1 cellular context compared by ENCODE assay signal in the genomic region with DNA sequence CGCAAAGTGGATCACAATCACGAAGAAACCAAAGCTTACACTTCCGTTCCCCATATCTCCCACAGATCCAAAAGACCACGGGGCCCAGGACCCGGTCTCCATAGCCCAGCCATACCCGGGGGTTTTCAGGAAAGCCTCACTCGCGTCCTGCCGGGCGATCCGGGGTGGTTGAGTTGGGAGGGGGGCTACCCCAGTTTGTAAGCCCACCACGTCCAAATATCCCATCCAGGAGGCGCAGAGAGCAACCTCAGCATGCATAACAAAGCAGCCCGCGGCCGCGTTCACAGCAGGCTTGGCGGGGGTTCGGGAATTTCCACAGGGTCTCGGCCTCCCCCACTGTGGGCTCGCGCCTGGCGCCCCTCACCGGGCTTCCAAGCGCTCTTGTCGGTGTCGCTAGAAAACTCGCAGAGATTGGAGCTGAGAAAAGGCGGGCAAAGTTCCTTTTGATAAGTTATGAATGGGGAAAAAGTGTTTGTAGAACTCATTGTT.
TF ChIP-seq lines count a peak whose summit lies in the region.

No MANE protein-coding gene starts in this region.

TF ChIP-seq in HepG2, 621 proteins besides CTCF, POLR2A, EP300 and RAD21 (continued from another document and continues in another):
- TF ChIP-seq, protein P1, sequence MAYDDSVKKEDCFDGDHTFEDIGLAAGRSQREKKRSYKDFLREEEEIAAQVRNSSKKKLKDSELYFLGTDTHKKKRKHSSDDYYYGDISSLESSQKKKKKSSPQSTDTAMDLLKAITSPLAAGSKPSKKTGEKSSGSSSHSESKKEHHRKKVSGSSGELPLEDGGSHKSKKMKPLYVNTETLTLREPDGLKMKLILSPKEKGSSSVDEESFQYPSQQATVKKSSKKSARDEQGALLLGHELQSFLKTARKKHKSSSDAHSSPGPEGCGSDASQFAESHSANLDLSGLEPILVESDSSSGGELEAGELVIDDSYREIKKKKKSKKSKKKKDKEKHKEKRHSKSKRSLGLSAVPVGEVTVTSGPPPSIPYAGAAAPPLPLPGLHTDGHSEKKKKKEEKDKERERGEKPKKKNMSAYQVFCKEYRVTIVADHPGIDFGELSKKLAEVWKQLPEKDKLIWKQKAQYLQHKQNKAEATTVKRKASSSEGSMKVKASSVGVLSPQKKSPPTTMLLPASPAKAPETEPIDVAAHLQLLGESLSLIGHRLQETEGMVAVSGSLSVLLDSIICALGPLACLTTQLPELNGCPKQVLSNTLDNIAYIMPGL (CRISPR knock-in tag; IDR thresholded peaks at IDR 0.05; ENCODE audit: borderline replicate concordance in 1 of 2, low read depth in 1 of 2): 0 out of 4 replicates have a peak, but pooled peaks of 1 of the 2 experiments have one; percentile 31
- TF ChIP-seq SALL1 (CRISPR knock-in tag; IDR thresholded peaks at IDR 0.05): 0 out of 2 replicates have a peak, but pooled peaks have one; percentile 7
- TF ChIP-seq LCORL (IDR thresholded peaks at IDR 0.05): no peak
- TF ChIP-seq LCORL (CRISPR knock-in tag; IDR thresholded peaks at IDR 0.05): no peak
- TF ChIP-seq TEAD3 (CRISPR knock-in tag; optimal IDR thresholded peaks at IDR 0.05; ENCODE audit: borderline replicate concordance): no peak
- TF ChIP-seq SMARCE1 (IDR thresholded peaks at IDR 0.05; ENCODE audit: borderline replicate concordance): no peak
- TF ChIP-seq, protein P2, sequence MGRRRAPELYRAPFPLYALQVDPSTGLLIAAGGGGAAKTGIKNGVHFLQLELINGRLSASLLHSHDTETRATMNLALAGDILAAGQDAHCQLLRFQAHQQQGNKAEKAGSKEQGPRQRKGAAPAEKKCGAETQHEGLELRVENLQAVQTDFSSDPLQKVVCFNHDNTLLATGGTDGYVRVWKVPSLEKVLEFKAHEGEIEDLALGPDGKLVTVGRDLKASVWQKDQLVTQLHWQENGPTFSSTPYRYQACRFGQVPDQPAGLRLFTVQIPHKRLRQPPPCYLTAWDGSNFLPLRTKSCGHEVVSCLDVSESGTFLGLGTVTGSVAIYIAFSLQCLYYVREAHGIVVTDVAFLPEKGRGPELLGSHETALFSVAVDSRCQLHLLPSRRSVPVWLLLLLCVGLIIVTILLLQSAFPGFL (CRISPR knock-in tag; IDR thresholded peaks at IDR 0.05): no peak
- 0 out of 2 replicates have a peak, but pooled peaks have one; percentile 30 for TF ChIP-seq PRMT3 (CRISPR knock-in tag; IDR thresholded peaks at IDR 0.05; ENCODE audit: borderline replicate concordance, low read depth)
- TF ChIP-seq BCL6 (CRISPR knock-in tag; IDR thresholded peaks at IDR 0.05): no peak
- TF ChIP-seq ZNF879 (CRISPR knock-in tag; IDR thresholded peaks at IDR 0.05): no peak
- no peak for TF ChIP-seq ZNF33B (CRISPR knock-in tag; IDR thresholded peaks at IDR 0.05)
- no peak for TF ChIP-seq ZNF83 (CRISPR knock-in tag; IDR thresholded peaks at IDR 0.05; ENCODE audit: borderline replicate concordance)
- TF ChIP-seq FOXO1 (CRISPR knock-in tag; IDR thresholded peaks at IDR 0.05): no peak
- peak; percentile 63 for TF ChIP-seq POLR2G (IDR thresholded peaks at IDR 0.05; ENCODE audit: low read depth, low read length)
- TF ChIP-seq ZNF337 (CRISPR knock-in tag; IDR thresholded peaks at IDR 0.05; ENCODE audit: borderline replicate concordance, low read depth): no peak
- TF ChIP-seq, protein P3, sequence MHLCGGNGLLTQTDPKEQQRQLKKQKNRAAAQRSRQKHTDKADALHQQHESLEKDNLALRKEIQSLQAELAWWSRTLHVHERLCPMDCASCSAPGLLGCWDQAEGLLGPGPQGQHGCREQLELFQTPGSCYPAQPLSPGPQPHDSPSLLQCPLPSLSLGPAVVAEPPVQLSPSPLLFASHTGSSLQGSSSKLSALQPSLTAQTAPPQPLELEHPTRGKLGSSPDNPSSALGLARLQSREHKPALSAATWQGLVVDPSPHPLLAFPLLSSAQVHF (CRISPR knock-in tag; IDR thresholded peaks at IDR 0.05): no peak
- TF ChIP-seq IRF2 (CRISPR knock-in tag; IDR thresholded peaks at IDR 0.05): 0 out of 2 replicates have a peak, but pooled peaks have one; percentile 14
- no peak for TF ChIP-seq AKAP8 (CRISPR knock-in tag; IDR thresholded peaks at IDR 0.05)
- no peak for TF ChIP-seq NR2C2 (CRISPR knock-in tag; IDR thresholded peaks at IDR 0.05; ENCODE audit: borderline replicate concordance)
- TF ChIP-seq TBX2 (CRISPR knock-in tag; IDR thresholded peaks at IDR 0.05; ENCODE audit: borderline replicate concordance): peak; percentile 49; the same call in 1 of the 2 replicates
- TF ChIP-seq ZNF143 (CRISPR knock-in tag; IDR thresholded peaks at IDR 0.05): no peak
- no peak for TF ChIP-seq FLYWCH1 (CRISPR knock-in tag; IDR thresholded peaks at IDR 0.05)
- no peak for TF ChIP-seq ZEB1 (IDR thresholded peaks at IDR 0.05; ENCODE audit: insufficient replicate concordance, low read depth)
- no peak for TF ChIP-seq ZNF20 (CRISPR knock-in tag; IDR thresholded peaks at IDR 0.05)
- TF ChIP-seq, protein P4, sequence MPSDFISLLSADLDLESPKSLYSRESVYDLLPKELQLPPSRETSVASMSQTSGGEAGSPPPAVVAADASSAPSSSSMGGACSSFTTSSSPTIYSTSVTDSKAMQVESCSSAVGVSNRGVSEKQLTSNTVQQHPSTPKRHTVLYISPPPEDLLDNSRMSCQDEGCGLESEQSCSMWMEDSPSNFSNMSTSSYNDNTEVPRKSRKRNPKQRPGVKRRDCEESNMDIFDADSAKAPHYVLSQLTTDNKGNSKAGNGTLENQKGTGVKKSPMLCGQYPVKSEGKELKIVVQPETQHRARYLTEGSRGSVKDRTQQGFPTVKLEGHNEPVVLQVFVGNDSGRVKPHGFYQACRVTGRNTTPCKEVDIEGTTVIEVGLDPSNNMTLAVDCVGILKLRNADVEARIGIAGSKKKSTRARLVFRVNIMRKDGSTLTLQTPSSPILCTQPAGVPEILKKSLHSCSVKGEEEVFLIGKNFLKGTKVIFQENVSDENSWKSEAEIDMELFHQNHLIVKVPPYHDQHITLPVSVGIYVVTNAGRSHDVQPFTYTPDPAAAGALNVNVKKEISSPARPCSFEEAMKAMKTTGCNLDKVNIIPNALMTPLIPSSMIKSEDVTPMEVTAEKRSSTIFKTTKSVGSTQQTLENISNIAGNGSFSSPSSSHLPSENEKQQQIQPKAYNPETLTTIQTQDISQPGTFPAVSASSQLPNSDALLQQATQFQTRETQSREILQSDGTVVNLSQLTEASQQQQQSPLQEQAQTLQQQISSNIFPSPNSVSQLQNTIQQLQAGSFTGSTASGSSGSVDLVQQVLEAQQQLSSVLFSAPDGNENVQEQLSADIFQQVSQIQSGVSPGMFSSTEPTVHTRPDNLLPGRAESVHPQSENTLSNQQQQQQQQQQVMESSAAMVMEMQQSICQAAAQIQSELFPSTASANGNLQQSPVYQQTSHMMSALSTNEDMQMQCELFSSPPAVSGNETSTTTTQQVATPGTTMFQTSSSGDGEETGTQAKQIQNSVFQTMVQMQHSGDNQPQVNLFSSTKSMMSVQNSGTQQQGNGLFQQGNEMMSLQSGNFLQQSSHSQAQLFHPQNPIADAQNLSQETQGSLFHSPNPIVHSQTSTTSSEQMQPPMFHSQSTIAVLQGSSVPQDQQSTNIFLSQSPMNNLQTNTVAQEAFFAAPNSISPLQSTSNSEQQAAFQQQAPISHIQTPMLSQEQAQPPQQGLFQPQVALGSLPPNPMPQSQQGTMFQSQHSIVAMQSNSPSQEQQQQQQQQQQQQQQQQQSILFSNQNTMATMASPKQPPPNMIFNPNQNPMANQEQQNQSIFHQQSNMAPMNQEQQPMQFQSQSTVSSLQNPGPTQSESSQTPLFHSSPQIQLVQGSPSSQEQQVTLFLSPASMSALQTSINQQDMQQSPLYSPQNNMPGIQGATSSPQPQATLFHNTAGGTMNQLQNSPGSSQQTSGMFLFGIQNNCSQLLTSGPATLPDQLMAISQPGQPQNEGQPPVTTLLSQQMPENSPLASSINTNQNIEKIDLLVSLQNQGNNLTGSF (CRISPR knock-in tag; IDR thresholded peaks at IDR 0.05): no peak
- TF ChIP-seq, protein P5, sequence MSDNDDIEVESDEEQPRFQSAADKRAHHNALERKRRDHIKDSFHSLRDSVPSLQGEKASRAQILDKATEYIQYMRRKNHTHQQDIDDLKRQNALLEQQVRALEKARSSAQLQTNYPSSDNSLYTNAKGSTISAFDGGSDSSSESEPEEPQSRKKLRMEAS (IDR thresholded peaks at IDR 0.05): no peak
- TF ChIP-seq, protein P6, sequence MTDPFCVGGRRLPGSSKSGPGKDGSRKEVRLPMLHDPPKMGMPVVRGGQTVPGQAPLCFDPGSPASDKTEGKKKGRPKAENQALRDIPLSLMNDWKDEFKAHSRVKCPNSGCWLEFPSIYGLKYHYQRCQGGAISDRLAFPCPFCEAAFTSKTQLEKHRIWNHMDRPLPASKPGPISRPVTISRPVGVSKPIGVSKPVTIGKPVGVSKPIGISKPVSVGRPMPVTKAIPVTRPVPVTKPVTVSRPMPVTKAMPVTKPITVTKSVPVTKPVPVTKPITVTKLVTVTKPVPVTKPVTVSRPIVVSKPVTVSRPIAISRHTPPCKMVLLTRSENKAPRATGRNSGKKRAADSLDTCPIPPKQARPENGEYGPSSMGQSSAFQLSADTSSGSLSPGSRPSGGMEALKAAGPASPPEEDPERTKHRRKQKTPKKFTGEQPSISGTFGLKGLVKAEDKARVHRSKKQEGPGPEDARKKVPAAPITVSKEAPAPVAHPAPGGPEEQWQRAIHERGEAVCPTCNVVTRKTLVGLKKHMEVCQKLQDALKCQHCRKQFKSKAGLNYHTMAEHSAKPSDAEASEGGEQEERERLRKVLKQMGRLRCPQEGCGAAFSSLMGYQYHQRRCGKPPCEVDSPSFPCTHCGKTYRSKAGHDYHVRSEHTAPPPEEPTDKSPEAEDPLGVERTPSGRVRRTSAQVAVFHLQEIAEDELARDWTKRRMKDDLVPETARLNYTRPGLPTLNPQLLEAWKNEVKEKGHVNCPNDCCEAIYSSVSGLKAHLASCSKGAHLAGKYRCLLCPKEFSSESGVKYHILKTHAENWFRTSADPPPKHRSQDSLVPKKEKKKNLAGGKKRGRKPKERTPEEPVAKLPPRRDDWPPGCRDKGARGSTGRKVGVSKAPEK (CRISPR knock-in tag; IDR thresholded peaks at IDR 0.05; ENCODE audit: borderline replicate concordance): no peak
- TF ChIP-seq ZBTB7B (CRISPR knock-in tag; IDR thresholded peaks at IDR 0.05): peak; percentile 20
- 0 out of 2 replicates have a peak, but pooled peaks have one; percentile 64 for TF ChIP-seq ZFP82 (CRISPR knock-in tag; IDR thresholded peaks at IDR 0.05; ENCODE audit: borderline replicate concordance)
- TF ChIP-seq, protein P7, sequence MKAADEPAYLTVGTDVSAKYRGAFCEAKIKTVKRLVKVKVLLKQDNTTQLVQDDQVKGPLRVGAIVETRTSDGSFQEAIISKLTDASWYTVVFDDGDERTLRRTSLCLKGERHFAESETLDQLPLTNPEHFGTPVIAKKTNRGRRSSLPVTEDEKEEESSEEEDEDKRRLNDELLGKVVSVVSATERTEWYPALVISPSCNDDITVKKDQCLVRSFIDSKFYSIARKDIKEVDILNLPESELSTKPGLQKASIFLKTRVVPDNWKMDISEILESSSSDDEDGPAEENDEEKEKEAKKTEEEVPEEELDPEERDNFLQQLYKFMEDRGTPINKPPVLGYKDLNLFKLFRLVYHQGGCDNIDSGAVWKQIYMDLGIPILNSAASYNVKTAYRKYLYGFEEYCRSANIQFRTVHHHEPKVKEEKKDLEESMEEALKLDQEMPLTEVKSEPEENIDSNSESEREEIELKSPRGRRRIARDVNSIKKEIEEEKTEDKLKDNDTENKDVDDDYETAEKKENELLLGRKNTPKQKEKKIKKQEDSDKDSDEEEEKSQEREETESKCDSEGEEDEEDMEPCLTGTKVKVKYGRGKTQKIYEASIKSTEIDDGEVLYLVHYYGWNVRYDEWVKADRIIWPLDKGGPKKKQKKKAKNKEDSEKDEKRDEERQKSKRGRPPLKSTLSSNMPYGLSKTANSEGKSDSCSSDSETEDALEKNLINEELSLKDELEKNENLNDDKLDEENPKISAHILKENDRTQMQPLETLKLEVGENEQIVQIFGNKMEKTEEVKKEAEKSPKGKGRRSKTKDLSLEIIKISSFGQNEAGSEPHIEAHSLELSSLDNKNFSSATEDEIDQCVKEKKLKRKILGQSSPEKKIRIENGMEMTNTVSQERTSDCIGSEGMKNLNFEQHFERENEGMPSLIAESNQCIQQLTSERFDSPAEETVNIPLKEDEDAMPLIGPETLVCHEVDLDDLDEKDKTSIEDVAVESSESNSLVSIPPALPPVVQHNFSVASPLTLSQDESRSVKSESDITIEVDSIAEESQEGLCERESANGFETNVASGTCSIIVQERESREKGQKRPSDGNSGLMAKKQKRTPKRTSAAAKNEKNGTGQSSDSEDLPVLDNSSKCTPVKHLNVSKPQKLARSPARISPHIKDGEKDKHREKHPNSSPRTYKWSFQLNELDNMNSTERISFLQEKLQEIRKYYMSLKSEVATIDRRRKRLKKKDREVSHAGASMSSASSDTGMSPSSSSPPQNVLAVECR (CRISPR knock-in tag; IDR thresholded peaks at IDR 0.05; ENCODE audit: borderline replicate concordance): no peak
- TF ChIP-seq YEATS2 (CRISPR knock-in tag; IDR thresholded peaks at IDR 0.05; ENCODE audit: borderline replicate concordance): no peak
- TF ChIP-seq MBD4 (IDR thresholded peaks at IDR 0.05; ENCODE audit: borderline replicate concordance, low read length): no peak
- TF ChIP-seq ZNF496 (CRISPR knock-in tag; IDR thresholded peaks at IDR 0.05; ENCODE audit: insufficient replicate concordance): no peak
- TF ChIP-seq THYN1 (CRISPR knock-in tag; IDR thresholded peaks at IDR 0.05; ENCODE audit: borderline replicate concordance, low read depth): no peak
- TF ChIP-seq, protein P8, sequence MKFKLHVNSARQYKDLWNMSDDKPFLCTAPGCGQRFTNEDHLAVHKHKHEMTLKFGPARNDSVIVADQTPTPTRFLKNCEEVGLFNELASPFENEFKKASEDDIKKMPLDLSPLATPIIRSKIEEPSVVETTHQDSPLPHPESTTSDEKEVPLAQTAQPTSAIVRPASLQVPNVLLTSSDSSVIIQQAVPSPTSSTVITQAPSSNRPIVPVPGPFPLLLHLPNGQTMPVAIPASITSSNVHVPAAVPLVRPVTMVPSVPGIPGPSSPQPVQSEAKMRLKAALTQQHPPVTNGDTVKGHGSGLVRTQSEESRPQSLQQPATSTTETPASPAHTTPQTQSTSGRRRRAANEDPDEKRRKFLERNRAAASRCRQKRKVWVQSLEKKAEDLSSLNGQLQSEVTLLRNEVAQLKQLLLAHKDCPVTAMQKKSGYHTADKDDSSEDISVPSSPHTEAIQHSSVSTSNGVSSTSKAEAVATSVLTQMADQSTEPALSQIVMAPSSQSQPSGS (CRISPR knock-in tag; IDR thresholded peaks at IDR 0.05): no peak
- no peak for TF ChIP-seq SMAD1 (CRISPR knock-in tag; IDR thresholded peaks at IDR 0.05; ENCODE audit: borderline replicate concordance, low read depth)
- TF ChIP-seq ZFP36L1 (CRISPR knock-in tag; IDR thresholded peaks at IDR 0.05): no peak
- no peak for TF ChIP-seq ARNT2 (CRISPR knock-in tag; IDR thresholded peaks at IDR 0.05; ENCODE audit: low read depth)
- TF ChIP-seq TMF1 (CRISPR knock-in tag; IDR thresholded peaks at IDR 0.05; ENCODE audit: low read depth): no peak
